27 cellular contexts compared by ENCODE assay signal in the genomic region with DNA sequence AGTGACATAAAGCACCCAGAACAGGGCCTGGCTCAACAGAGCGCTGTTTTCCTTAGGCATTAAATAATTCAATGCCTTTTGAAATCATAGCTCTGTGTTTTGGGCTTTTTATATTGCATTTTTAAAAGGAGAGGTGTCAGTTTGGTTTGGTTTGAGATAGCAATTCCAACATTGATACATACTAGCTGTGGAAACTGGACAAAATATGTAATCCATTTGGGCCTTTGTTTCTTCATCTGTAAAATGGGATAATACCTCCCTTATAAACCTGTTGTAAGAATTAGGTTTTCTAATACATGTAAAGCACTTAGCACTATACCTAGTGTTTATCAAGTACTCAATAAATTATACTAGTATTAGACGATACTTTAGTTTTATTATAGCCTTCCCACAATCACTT.
"Had no signal": no experiment of that assay in that cellular context is flagged by ENCODE, and none has a peak within 500 bp of the region (broad histone marks: within the 10 kb centered on the region; RNA-seq: fewer than 3 reads in every experiment).

No MANE protein-coding gene starts in this region.

- FAIRE-seq: urothelium cell line had no signal

- H3K4me3 ChIP-seq: stomach, suprapubic skin, testis, thoracic aorta, thyroid gland, tibial artery, tibial nerve, transverse colon, upper lobe of left lung, upper lobe of right lung, uterus, vagina had no signal

- H3K36me3 ChIP-seq: stomach, suprapubic skin, thoracic aorta, thyroid gland, tibial artery, transverse colon, upper lobe of left lung, upper lobe of right lung, uterus, vagina had no signal

- H3K4me1 ChIP-seq: tibial artery, uterus had no signal

- H3K9me3 ChIP-seq: suprapubic skin, testis, thoracic aorta, thyroid gland, tibial artery, upper lobe of left lung, upper lobe of right lung, uterus, vagina had no signal

- H3K27ac ChIP-seq: stomach, suprapubic skin, testis, thoracic aorta, thyroid gland, tibial artery, tibial nerve, transverse colon, upper lobe of left lung, upper lobe of right lung, uterus, vagina had no signal

- DNase-seq: stimulated activated CD4-positive, alpha-beta T cell treated with anti-CD3 and anti-CD28 coated beads, Interleukin-2, amount 100 ng/mL, for 48 hours; stimulated activated CD4-positive, alpha-beta T cell treated with anti-CD3 and anti-CD28 coated beads, Interleukin-4, amount 100 ng/mL, for 1 hour; stimulated activated CD4-positive, alpha-beta T cell treated with anti-CD3 and anti-CD28 coated beads, Interleukin-4, amount 100 ng/mL, for 24 hours; stimulated activated CD4-positive, alpha-beta T cell treated with anti-CD3 and anti-CD28 coated beads, Interleukin-4, amount 100 ng/mL, for 4 hours; stimulated activated CD8-positive, alpha-beta memory T cell treated with anti-CD3 and anti-CD28 coated beads, Interleukin-4, amount 100 ng/mL, for 48 hours; stimulated activated naive B cell treated with anti-CD40 and anti-IgM and Interleukin-4, amounts not matched to agents 10 μg/mL and 1 μg/mL and 100 μg/mL, for 72 hours; stimulated activated naive CD4-positive, alpha-beta T cell; stimulated activated naive CD4-positive, alpha-beta T cell treated with Interleukin-2 at 50 U/mL for 16 hours; stimulated activated naive CD8-positive, alpha-beta T cell treated with anti-CD3 and anti-CD28 coated beads, Interleukin-15, amount 100 ng/mL, for 72 hours; stimulated activated naive CD8-positive, alpha-beta T cell treated with anti-CD3 and anti-CD28 coated beads, Interleukin-15, Interleukin-2, amounts not matched to agents 100 U/mL and 50 U/mL, for 24 hours; stomach; substantia nigra; testis; thyroid gland; tibial artery; transverse colon; trophoblast cell; upper lobe of left lung; upper lobe of right lung; uterus had no signal

- ATAC-seq: stimulated activated effector memory CD8-positive, alpha-beta T cell treated with anti-CD3 and anti-CD28 coated beads, Interleukin-12 subunit alpha, Interleukin-12 subunit beta, amount 100 ng/mL, for 72 hours; stimulated activated memory B cell treated with anti-CD40 and anti-IgM and Interleukin-4, amounts not matched to agents 10 μg/mL and 1 μg/mL and 100 μg/mL, for 72 hours; stimulated activated naive B cell treated with anti-CD40 and anti-IgM and Interleukin-4, amounts not matched to agents 10 μg/mL and 1 μg/mL and 100 μg/mL, for 72 hours; stimulated activated naive CD8-positive, alpha-beta T cell treated with anti-CD3 and anti-CD28 coated beads, Interleukin-15, amount 100 ng/mL, for 72 hours; stimulated activated naive CD8-positive, alpha-beta T cell treated with anti-CD3 and anti-CD28 coated beads, Interleukin-15, Interleukin-2, amounts not matched to agents 100 U/mL and 50 U/mL, for 24 hours; upper lobe of right lung had no signal

- H3K27me3 ChIP-seq: stomach, suprapubic skin, testis, thyroid gland, tibial artery, tibial nerve, transverse colon, upper lobe of left lung, upper lobe of right lung, uterus, vagina had no signal
